Comparison of ENCODE assay signal across 1 cellular context in the genomic region with DNA sequence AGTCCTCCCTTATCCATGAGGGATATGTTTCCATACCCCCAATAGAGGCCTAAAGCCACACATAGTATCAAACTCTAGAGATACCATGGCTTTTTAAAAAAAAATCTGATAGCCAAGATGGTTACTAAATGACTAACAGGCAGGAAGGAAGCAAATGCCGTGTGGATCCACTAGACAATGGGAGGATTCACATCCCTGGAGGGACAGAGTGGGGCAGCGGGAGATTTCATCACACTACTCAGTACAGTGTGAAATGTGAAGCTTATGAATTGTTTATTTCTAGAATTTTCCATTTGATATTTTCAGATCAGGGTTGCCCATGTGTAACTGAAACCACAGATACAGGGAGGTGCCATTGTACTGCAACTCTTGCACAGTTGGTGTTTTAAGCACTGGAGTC.
TF ChIP-seq lines count a peak whose summit lies in the region.

No MANE protein-coding gene starts in this region.

TF ChIP-seq in GM23338, 12 proteins besides CTCF, POLR2A, EP300 and RAD21 (continued from another document):
- TF ChIP-seq, protein P1, sequence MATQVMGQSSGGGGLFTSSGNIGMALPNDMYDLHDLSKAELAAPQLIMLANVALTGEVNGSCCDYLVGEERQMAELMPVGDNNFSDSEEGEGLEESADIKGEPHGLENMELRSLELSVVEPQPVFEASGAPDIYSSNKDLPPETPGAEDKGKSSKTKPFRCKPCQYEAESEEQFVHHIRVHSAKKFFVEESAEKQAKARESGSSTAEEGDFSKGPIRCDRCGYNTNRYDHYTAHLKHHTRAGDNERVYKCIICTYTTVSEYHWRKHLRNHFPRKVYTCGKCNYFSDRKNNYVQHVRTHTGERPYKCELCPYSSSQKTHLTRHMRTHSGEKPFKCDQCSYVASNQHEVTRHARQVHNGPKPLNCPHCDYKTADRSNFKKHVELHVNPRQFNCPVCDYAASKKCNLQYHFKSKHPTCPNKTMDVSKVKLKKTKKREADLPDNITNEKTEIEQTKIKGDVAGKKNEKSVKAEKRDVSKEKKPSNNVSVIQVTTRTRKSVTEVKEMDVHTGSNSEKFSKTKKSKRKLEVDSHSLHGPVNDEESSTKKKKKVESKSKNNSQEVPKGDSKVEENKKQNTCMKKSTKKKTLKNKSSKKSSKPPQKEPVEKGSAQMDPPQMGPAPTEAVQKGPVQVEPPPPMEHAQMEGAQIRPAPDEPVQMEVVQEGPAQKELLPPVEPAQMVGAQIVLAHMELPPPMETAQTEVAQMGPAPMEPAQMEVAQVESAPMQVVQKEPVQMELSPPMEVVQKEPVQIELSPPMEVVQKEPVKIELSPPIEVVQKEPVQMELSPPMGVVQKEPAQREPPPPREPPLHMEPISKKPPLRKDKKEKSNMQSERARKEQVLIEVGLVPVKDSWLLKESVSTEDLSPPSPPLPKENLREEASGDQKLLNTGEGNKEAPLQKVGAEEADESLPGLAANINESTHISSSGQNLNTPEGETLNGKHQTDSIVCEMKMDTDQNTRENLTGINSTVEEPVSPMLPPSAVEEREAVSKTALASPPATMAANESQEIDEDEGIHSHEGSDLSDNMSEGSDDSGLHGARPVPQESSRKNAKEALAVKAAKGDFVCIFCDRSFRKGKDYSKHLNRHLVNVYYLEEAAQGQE (IDR thresholded peaks at IDR 0.05; ENCODE audit: unreplicated experiment): no peak
- TF ChIP-seq EZH2 (IDR thresholded peaks at IDR 0.05; ENCODE audit: low read depth, unreplicated experiment): no peak
- TF ChIP-seq NANOG (IDR thresholded peaks at IDR 0.05; ENCODE audit: borderline replicate concordance): no peak
- TF ChIP-seq, protein P2, sequence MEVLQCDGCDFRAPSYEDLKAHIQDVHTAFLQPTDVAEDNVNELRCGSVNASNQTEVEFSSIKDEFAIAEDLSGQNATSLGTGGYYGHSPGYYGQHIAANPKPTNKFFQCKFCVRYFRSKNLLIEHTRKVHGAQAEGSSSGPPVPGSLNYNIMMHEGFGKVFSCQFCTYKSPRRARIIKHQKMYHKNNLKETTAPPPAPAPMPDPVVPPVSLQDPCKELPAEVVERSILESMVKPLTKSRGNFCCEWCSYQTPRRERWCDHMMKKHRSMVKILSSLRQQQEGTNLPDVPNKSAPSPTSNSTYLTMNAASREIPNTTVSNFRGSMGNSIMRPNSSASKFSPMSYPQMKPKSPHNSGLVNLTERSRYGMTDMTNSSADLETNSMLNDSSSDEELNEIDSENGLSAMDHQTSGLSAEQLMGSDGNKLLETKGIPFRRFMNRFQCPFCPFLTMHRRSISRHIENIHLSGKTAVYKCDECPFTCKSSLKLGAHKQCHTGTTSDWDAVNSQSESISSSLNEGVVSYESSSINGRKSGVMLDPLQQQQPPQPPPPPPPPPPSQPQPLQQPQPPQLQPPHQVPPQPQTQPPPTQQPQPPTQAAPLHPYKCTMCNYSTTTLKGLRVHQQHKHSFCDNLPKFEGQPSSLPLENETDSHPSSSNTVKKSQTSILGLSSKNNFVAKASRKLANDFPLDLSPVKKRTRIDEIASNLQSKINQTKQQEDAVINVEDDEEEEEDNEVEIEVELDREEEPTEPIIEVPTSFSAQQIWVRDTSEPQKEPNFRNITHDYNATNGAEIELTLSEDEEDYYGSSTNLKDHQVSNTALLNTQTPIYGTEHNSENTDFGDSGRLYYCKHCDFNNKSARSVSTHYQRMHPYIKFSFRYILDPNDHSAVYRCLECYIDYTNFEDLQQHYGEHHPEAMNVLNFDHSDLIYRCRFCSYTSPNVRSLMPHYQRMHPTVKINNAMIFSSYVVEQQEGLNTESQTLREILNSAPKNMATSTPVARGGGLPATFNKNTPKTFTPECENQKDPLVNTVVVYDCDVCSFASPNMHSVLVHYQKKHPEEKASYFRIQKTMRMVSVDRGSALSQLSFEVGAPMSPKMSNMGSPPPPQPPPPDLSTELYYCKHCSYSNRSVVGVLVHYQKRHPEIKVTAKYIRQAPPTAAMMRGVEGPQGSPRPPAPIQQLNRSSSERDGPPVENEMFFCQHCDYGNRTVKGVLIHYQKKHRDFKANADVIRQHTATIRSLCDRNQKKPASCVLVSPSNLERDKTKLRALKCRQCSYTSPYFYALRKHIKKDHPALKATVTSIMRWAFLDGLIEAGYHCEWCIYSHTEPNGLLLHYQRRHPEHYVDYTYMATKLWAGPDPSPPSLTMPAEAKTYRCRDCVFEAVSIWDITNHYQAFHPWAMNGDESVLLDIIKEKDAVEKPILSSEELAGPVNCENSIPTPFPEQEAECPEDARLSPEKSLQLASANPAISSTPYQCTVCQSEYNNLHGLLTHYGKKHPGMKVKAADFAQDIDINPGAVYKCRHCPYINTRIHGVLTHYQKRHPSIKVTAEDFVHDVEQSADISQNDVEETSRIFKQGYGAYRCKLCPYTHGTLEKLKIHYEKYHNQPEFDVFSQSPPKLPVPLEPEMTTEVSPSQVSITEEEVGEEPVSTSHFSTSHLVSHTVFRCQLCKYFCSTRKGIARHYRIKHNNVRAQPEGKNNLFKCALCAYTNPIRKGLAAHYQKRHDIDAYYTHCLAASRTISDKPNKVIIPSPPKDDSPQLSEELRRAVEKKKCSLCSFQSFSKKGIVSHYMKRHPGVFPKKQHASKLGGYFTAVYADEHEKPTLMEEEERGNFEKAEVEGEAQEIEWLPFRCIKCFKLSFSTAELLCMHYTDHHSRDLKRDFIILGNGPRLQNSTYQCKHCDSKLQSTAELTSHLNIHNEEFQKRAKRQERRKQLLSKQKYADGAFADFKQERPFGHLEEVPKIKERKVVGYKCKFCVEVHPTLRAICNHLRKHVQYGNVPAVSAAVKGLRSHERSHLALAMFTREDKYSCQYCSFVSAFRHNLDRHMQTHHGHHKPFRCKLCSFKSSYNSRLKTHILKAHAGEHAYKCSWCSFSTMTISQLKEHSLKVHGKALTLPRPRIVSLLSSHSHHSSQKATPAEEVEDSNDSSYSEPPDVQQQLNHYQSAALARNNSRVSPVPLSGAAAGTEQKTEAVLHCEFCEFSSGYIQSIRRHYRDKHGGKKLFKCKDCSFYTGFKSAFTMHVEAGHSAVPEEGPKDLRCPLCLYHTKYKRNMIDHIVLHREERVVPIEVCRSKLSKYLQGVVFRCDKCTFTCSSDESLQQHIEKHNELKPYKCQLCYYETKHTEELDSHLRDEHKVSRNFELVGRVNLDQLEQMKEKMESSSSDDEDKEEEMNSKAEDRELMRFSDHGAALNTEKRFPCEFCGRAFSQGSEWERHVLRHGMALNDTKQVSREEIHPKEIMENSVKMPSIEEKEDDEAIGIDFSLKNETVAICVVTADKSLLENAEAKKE (CRISPR knock-in tag; IDR thresholded peaks at IDR 0.05): no peak
TF ChIP-seq in GM23338: peak in this region for 0.
